In genomic region chr17:26731005-26731921, GRCh38 we compare ENCODE assay signal across 16 cellular contexts.
"Had no signal": no experiment of that assay in that cellular context is flagged by ENCODE, and none has a peak within 500 bp of the region (broad histone marks: within the 10 kb centered on the region; RNA-seq: fewer than 3 reads in every experiment).

No MANE protein-coding gene starts in this region.

- H3K36me3 ChIP-seq: breast epithelium, gastroesophageal sphincter, heart right ventricle, left lung, right atrium auricular region, suprapubic skin had no signal

- ATAC-seq: activated CD4-positive, CD25-positive, alpha-beta regulatory T cell treated with anti-CD3 and anti-CD28 coated beads, Interleukin-2, amount 50 U/mL, for 24 hours; gastroesophageal sphincter; heart right ventricle; left lung had no signal

- H3K9me3 ChIP-seq: right atrium auricular region had no signal

- H3K27me3 ChIP-seq: breast epithelium, right atrium auricular region had no signal

- H3K4me1 ChIP-seq: breast epithelium, gastroesophageal sphincter, heart right ventricle, left lung, right atrium auricular region, suprapubic skin had no signal

- H3K27ac ChIP-seq: breast epithelium, gastroesophageal sphincter, heart right ventricle, left lung, right atrium auricular region, suprapubic skin had no signal

- H3K4me3 ChIP-seq: breast epithelium, gastroesophageal sphincter, heart right ventricle, left lung, right atrium auricular region, suprapubic skin had no signal

- DNase-seq: activated CD4-positive, alpha-beta T cell treated with anti-CD3 and anti-CD28 coated beads, Interleukin-2, amount 50 U/mL, for 1 hour; activated naive CD4-positive, alpha-beta T cell; activated T-cell treated with anti-CD3 and anti-CD28 coated beads for 4 hours; anterior cingulate cortex; dermis blood vessel endothelial cell; mesendoderm; nucleus accumbens; small intestine; SW 1271 had no signal
